Comparison of ENCODE assay signal across 1 cellular context in genomic region chr6:4102687-4103244, GRCh38.
TF ChIP-seq lines count a peak whose summit lies in the region.

No MANE protein-coding gene starts in this region.

TF ChIP-seq in HepG2, 621 proteins besides CTCF, POLR2A, EP300 and RAD21 (continued from another document and continues in another):
- no peak for TF ChIP-seq E2F5 (CRISPR knock-in tag; conservative IDR thresholded peaks at IDR 0.05)
- no peak for TF ChIP-seq ZNF407 (CRISPR knock-in tag; IDR thresholded peaks at IDR 0.05; ENCODE audit: not compliant biosample characterization)
- TF ChIP-seq E2F1 (CRISPR knock-in tag; IDR thresholded peaks at IDR 0.05) = no peak
- TF ChIP-seq ZNF670 (CRISPR knock-in tag; IDR thresholded peaks at IDR 0.05; ENCODE audit: borderline replicate concordance) = 0 out of 2 replicates have a peak, but pooled peaks have one; percentile 87
- TF ChIP-seq HDAC2 (CRISPR knock-in tag; IDR thresholded peaks at IDR 0.05) = peak; percentile 100
- no peak for TF ChIP-seq SNAI1 (CRISPR knock-in tag; IDR thresholded peaks at IDR 0.05; ENCODE audit: borderline replicate concordance)
- peak; percentile 79 for TF ChIP-seq GATAD1 (CRISPR knock-in tag; IDR thresholded peaks at IDR 0.05)
- TF ChIP-seq GLI4 (CRISPR knock-in tag; IDR thresholded peaks at IDR 0.05; ENCODE audit: borderline replicate concordance) = no peak
- TF ChIP-seq BHLHE40 (IDR thresholded peaks at IDR 0.05; ENCODE audit: low read length) = peak; percentile 79
- peak; percentile 85 for TF ChIP-seq FOSL2 (CRISPR knock-in tag; IDR thresholded peaks at IDR 0.05)
- 0 out of 2 replicates have a peak, but pooled peaks have one; percentile 55 for TF ChIP-seq CSRNP1 (CRISPR knock-in tag; IDR thresholded peaks at IDR 0.05)
- peak; percentile 98 for TF ChIP-seq ZNF609 (CRISPR knock-in tag; IDR thresholded peaks at IDR 0.05; ENCODE audit: borderline replicate concordance)
- no peak for TF ChIP-seq TIGD3 (CRISPR knock-in tag; IDR thresholded peaks at IDR 0.05; ENCODE audit: borderline replicate concordance)
- no peak; the same call in 1 of the 2 replicates for TF ChIP-seq BRCA1 (CRISPR knock-in tag; IDR thresholded peaks at IDR 0.05)
- 0 out of 2 replicates have a peak, but pooled peaks have one; percentile 32 for TF ChIP-seq TAF1 (CRISPR knock-in tag; IDR thresholded peaks at IDR 0.05)
- no peak for TF ChIP-seq ZNF468 (CRISPR knock-in tag; IDR thresholded peaks at IDR 0.05)
- peak; percentile 99 for TF ChIP-seq ZNF570 (CRISPR knock-in tag; IDR thresholded peaks at IDR 0.05; ENCODE audit: borderline replicate concordance)
- peak; percentile 100 for TF ChIP-seq GATAD2A (CRISPR knock-in tag; IDR thresholded peaks at IDR 0.05)
- 0 out of 2 replicates have a peak, but pooled peaks have one; percentile 58 for TF ChIP-seq TBX3 (IDR thresholded peaks at IDR 0.05; ENCODE audit: borderline replicate concordance)
- no peak for TF ChIP-seq LRRFIP1 (CRISPR knock-in tag; conservative IDR thresholded peaks at IDR 0.05)
- no peak for TF ChIP-seq ZNF562 (CRISPR knock-in tag; IDR thresholded peaks at IDR 0.05; ENCODE audit: borderline replicate concordance)
- TF ChIP-seq RBM22 (optimal IDR thresholded peaks at IDR 0.05; ENCODE audit: low read length) = no peak
- no peak for TF ChIP-seq ZFP41 (CRISPR knock-in tag; IDR thresholded peaks at IDR 0.05; ENCODE audit: borderline replicate concordance)
- TF ChIP-seq TRIM22 (IDR thresholded peaks at IDR 0.05) = no peak
- peak; percentile 95 for TF ChIP-seq IRF2 (CRISPR knock-in tag; IDR thresholded peaks at IDR 0.05)
- TF ChIP-seq GABPB1 (CRISPR knock-in tag; IDR thresholded peaks at IDR 0.05) = peak; percentile 55; the same call in 1 of the 2 replicates
- no peak for TF ChIP-seq ZNF207 (IDR thresholded peaks at IDR 0.05; ENCODE audit: borderline replicate concordance)
- TF ChIP-seq FOXK2 (IDR thresholded peaks at IDR 0.05) = peak; percentile 47; the same call in 1 of the 2 replicates
- TF ChIP-seq ZBTB38 (CRISPR knock-in tag; IDR thresholded peaks at IDR 0.05) = peak; percentile 89
- TF ChIP-seq ZNF879 (CRISPR knock-in tag; IDR thresholded peaks at IDR 0.05) = no peak
- TF ChIP-seq ATF6 (CRISPR knock-in tag; conservative IDR thresholded peaks at IDR 0.05) = no peak
